Comparison of ENCODE assay signal across 8 cellular contexts in genomic region chr10:101063162-101063525, GRCh38. TPM values are rescaled to one million over a fixed set of nuclear protein-coding genes. Genes with fewer than 3 reads are reported as not detected.
DNase-seq lines count a peak whose midpoint lies in the region; TF ChIP-seq lines count a peak whose summit lies in the region.

No MANE protein-coding gene starts in this region.

- TF ChIP-seq CTCF in esophagus muscularis mucosa (IDR thresholded peaks at IDR 0.05), result no peak
- TF ChIP-seq CTCF in sigmoid colon (IDR thresholded peaks at IDR 0.05), result no peak

- H3K4me3 ChIP-seq in MG63 (peak overlapping the region; percentile 82), esophagus muscularis mucosa (peak overlapping the region in 3 of 4 donors; percentile 69 to 82 (median 81)), sigmoid colon (peak overlapping the region in 3 of 4 donors; percentile 77 to 83 (median 80))

- intact Hi-C loops in esophagus muscularis mucosa (cut with DNase I) (no loop called here), sigmoid colon (cut with DNase I) (no loop called here)

- H3K27me3 ChIP-seq in MG63 (no peaks in the 10 kb centered on the region), esophagus muscularis mucosa (peaks cover 0 to 58% (median 35%) of the 10 kb centered on the region in 4 donors), sigmoid colon (peaks cover 17 to 57% (median 50%) of the 10 kb centered on the region in 3 donors)

- TF ChIP-seq EP300 in esophagus muscularis mucosa (IDR thresholded peaks at IDR 0.05) (no peak), sigmoid colon (IDR thresholded peaks at IDR 0.05) (no peak)

- H3K36me3 ChIP-seq in MG63, result peaks cover 19% of the 10 kb centered on the region
- H3K36me3 ChIP-seq in esophagus muscularis mucosa, result no peaks in the 10 kb centered on the region
- H3K36me3 ChIP-seq in sigmoid colon, result no peaks in the 10 kb centered on the region

- H3K4me1 ChIP-seq in esophagus muscularis mucosa (peaks cover 50 to 73% (median 66%) of the 10 kb centered on the region in 4 donors), sigmoid colon (peaks cover 0 to 61% (median 53%) of the 10 kb centered on the region in 4 donors)

- 56% methylated on average over 5 of the region's 11 CpGs for WGBS in esophagus muscularis mucosa
- 21 to 23% methylated on average over 11 of the region's 11 CpGs for WGBS in sigmoid colon, 2 donors

- peak; percentile 17 for DNase-seq in COLO668 (lab: John Stamatoyannopoulos, UW; ENCODE audit: unreplicated experiment)
- DNase-seq in MG63, result no peak
- no peak for DNase-seq in esophagus muscularis mucosa (ENCODE audit: extremely low spot score)
- DNase-seq in sigmoid colon, result no peak
- DNase-seq in medulla oblongata (ENCODE audit: extremely low spot score), result no peak
- DNase-seq in effector CD8-positive, alpha-beta T cell (lab: John Stamatoyannopoulos, UW), result no peak
- DNase-seq in activated CD4-positive, alpha-beta T cell treated with anti-CD3 and anti-CD28 coated beads for 48 hours, result no peak
- no peak for DNase-seq in NCI-H748 (lab: John Stamatoyannopoulos, UW; ENCODE audit: unreplicated experiment)

- no peaks in the 10 kb centered on the region for H3K9me3 ChIP-seq in MG63
- H3K9me3 ChIP-seq in esophagus muscularis mucosa, result no peaks in the 10 kb centered on the region
- H3K9me3 ChIP-seq in sigmoid colon, result no peaks in the 10 kb centered on the region

- no peak overlapping the region for H3K27ac ChIP-seq in esophagus muscularis mucosa (replicated peaks in 1 of 4)
- H3K27ac ChIP-seq in sigmoid colon, result peak overlapping the region in 1 of 4 donors; percentile 93

- TF ChIP-seq POLR2A in esophagus muscularis mucosa (IDR thresholded peaks at IDR 0.05; ENCODE audit: low read depth), result no peak
- TF ChIP-seq POLR2A in sigmoid colon (IDR thresholded peaks at IDR 0.05), result no peak

RNA-seq across cellular contexts. Expression of gene KAZALD1, which starts 1.4 kb away (rescaled TPM):
- total RNA-seq in MG63 (2014; rRNA removed; shearing (Covaris generic); ENCODE audit: low replicate concordance), result 27.7 and 54.4 TPM in 2 replicates
- 1 to 10 TPM; 1.0 to 4.0 (median 2.6) TPM for total RNA-seq in esophagus muscularis mucosa
- 1 to 10 TPM in 3 of 4 donors, under 1 TPM in 1; 0.49 to 3.9 (median 3.0) TPM for total RNA-seq in sigmoid colon
- 10 to 100 TPM; 15.6 to 40.2 (median 25.7) TPM for polyA plus RNA-seq in sigmoid colon

RNA-seq across cellular contexts. Expression of gene SFXN3, which starts 32.1 kb away (rescaled TPM):
- 27.4 and 38.5 TPM in 2 replicates for total RNA-seq in MG63 (2014; rRNA removed; shearing (Covaris generic); ENCODE audit: low replicate concordance)
- 10 to 100 TPM; 40.9 to 95.5 (median 76.1) TPM for total RNA-seq in esophagus muscularis mucosa
- total RNA-seq in sigmoid colon, result 10 to 100 TPM; 17.5 to 57.1 (median 43.5) TPM
- 10 to 100 TPM in 2 of 3 donors, 1 to 10 TPM in 1; 9.5 to 16.9 (median 11.4) TPM for polyA plus RNA-seq in sigmoid colon

RNA-seq across cellular contexts. Expression of gene PDZD7, which starts 32.2 kb away (rescaled TPM):
- total RNA-seq in MG63 (2014; rRNA removed; shearing (Covaris generic); ENCODE audit: low replicate concordance), result 1.4 and 2.5 TPM in 2 replicates
- total RNA-seq in esophagus muscularis mucosa (under 1 TPM; under 0.01 to 0.75 (median 0.39) TPM), sigmoid colon (1 to 10 TPM in 3 of 4 donors, under 1 TPM in 1; 0.16 to 2.4 (median 1.3) TPM)
- under 1 TPM in 2 of 3 donors, not detected in 1; 0.60 to 0.70 TPM for polyA plus RNA-seq in sigmoid colon
